ENCODE assay signal across 12 cellular contexts in the genomic region with DNA sequence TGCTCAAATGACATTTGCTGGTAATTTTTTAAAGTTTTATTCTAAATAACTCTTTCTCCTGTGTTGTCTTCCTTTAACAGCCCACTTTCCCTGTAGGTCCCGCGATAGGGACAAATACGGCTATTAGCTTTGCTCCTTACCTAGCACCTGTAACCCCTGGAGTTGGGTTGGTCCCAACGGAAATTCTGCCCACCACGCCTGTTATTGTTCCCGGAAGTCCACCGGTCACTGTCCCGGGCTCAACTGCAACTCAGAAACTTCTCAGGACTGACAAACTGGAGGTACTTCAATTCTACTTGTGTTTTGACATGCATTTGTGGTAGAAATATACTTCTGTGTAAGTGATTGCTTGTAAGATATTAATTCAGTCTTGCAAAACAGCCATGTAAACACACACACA.
"Had no signal": no experiment of that assay in that cellular context is flagged by ENCODE, and none has a peak within 500 bp of the region (broad histone marks: within the 10 kb centered on the region; RNA-seq: fewer than 3 reads in every experiment).

No MANE protein-coding gene starts in this region.

- H3K9ac ChIP-seq: neural progenitor cell had no signal

- DNase-seq: activated CD4-positive, alpha-beta T cell treated with anti-CD3 and anti-CD28 coated beads, Interleukin-2, amount 50 U/mL, for 1 hour; activated effector memory CD4-positive, alpha-beta T cell treated with anti-CD3 and anti-CD28 coated beads, Interleukin-2, amount 50 U/mL, for 16 hours; activated T-cell treated with anti-CD3 and anti-CD28 coated beads, Interleukin-2, amount 50 U/mL, for 24 hours; amygdala; cerebellar nuclear complex; kidney; retina; stimulated activated naive CD4-positive, alpha-beta T cell treated with Interleukin-2 at 50 U/mL for 16 hours had no signal

- H3K4me1 ChIP-seq: neural progenitor cell had no signal

- H3K27ac ChIP-seq: epithelial cell of prostate, hepatocyte, neural progenitor cell had no signal

- H2AFZ ChIP-seq: hepatocyte, neural progenitor cell had no signal

- H3K4me3 ChIP-seq: hepatocyte, neural progenitor cell, skin epidermis had no signal

- H3K4me2 ChIP-seq: hepatocyte, neural progenitor cell had no signal

- H3K36me3 ChIP-seq: neural progenitor cell had no signal

- H3K27me3 ChIP-seq: hepatocyte, neural progenitor cell had no signal
